Comparison of ENCODE assay signal across 19 cellular contexts in genomic region chr2:73997813-73998212, GRCh38. TPM values are rescaled to one million over a fixed set of nuclear protein-coding genes. Genes with fewer than 3 reads are reported as not detected.
DNase-seq lines count a peak whose midpoint lies in the region; ATAC-seq, FAIRE-seq and TF ChIP-seq lines count a peak whose summit lies in the region.
"Had no signal": no experiment of that assay in that cellular context is flagged by ENCODE, and none has a peak within 500 bp of the region (broad histone marks: within the 10 kb centered on the region; RNA-seq: fewer than 3 reads in every experiment).

No MANE protein-coding gene starts in this region.

- H3K4me1 ChIP-seq in mesendoderm (ENCODE audit: control insufficient read depth, low read depth, low read length) = peaks cover 7% of the 10 kb centered on the region

- no peak for ATAC-seq in CD4-positive, alpha-beta T cell (ENCODE audit: poor library complexity)
- ATAC-seq: left cardiac atrium had no signal

- WGBS in mesendoderm (ENCODE audit: extremely low coverage, insufficient coverage, low lambda C conversion rate) = no CpG with 5 or more reads among the region's 6 CpGs

- CTCF ChIA-PET in CD4-positive, alpha-beta T cell (lab: Charles Lee) = no interaction called here

- H3K9me3 Mint-ChIP-seq in CD4-positive, alpha-beta T cell = no peaks in the 10 kb centered on the region
- no peaks in the 10 kb centered on the region for H3K9me3 Mint-ChIP-seq in activated T-helper 2 cell treated with anti-CD3 and anti-CD28 coated beads, Interferon-gamma antibody, Interleukin-2, Interleukin-4, amounts not matched to agents 10 μg/mL and 5 μg/mL and 100 μg/mL, durations not matched to agents 14 hours and 24 hours and 36 hours
- H3K9me3 Mint-ChIP-seq in immature natural killer cell = no peaks in the 10 kb centered on the region

- H3K9me3 ChIP-seq in CD4-positive, alpha-beta T cell (ENCODE audit: control insufficient read depth, low read length) = no peaks in the 10 kb centered on the region
- H3K9me3 ChIP-seq: breast epithelium, ovary, thyroid gland had no signal

- no peaks in the 10 kb centered on the region for H3K36me3 ChIP-seq in mesendoderm (ENCODE audit: control insufficient read depth, insufficient read depth, low read length)
- H3K36me3 ChIP-seq: breast epithelium, ovary, thyroid gland had no signal

- no peak for DNase-seq in CD4-positive, alpha-beta T cell
- DNase-seq in GM13977 (ENCODE audit: low spot score) (no peak), mesendoderm (peak; percentile 53), immature natural killer cell (no peak), HTR-8/SVneo (ENCODE audit: insufficient read length, low spot score) (no peak)
- DNase-seq in activated T-helper 2 cell treated with anti-CD3 and anti-CD28 coated beads, Interferon-gamma antibody, Interleukin-2, Interleukin-4, amounts not matched to agents 10 μg/mL and 5 μg/mL and 100 μg/mL, durations not matched to agents 14 hours and 24 hours and 36 hours (ENCODE audit: low spot score) = no peak
- DNase-seq in stimulated activated CD4-positive, alpha-beta T cell treated with anti-CD3 and anti-CD28 coated beads, Interleukin-2, amount 100 ng/mL, for 24 hours = no peak
- no peak for DNase-seq in stimulated activated CD4-positive, alpha-beta T cell treated with anti-CD3 and anti-CD28 coated beads, Interleukin-15, amount 100 ng/mL, for 24 hours
- DNase-seq: activated CD8-positive, alpha-beta memory T cell treated with anti-CD3 and anti-CD28 coated beads for 24 hours; activated gamma-delta T cell; DMS53; left cardiac atrium; midbrain; NCI-H82; ovary; stimulated activated CD8-positive, alpha-beta memory T cell treated with anti-CD3 and anti-CD28 coated beads, Interleukin-4, amount 100 ng/mL, for 48 hours; thyroid gland had no signal

- no peak overlapping the region for H3K4me2 ChIP-seq in mesendoderm (ENCODE audit: low read length)

- no peak overlapping the region for H2AK5ac ChIP-seq in mesendoderm (ENCODE audit: low read length)

- H3K23ac ChIP-seq in mesendoderm (ENCODE audit: low read length) = no peak overlapping the region

- no peak for FAIRE-seq in HTR-8/SVneo (lab: Jason Lieb, UNC)
- FAIRE-seq: GM19239 had no signal

- no peak overlapping the region for H4K8ac ChIP-seq in mesendoderm (ENCODE audit: low read depth, low read length)

- POLR2A ChIA-PET in CD4-positive, alpha-beta T cell (lab: Charles Lee) = interaction anchor here (3.1 kb wide), 1 partner anchor 11 kb away, joined by 12 read pairs; no protein-coding TSS in a partner anchor

- in situ Hi-C loops in GM13977 (cut with MboI; ENCODE audit: low pct_unique_long_range_greater_than_20kb, low sequenced_read_pairs, unreplicated experiment) = no loop called here

- H3K4ac ChIP-seq in mesendoderm (ENCODE audit: low read depth, low read length) = no peak overlapping the region

- peak overlapping the region; percentile 39 for H3K27ac ChIP-seq in CD4-positive, alpha-beta T cell (ENCODE audit: low read depth, low read length)
- H3K27ac ChIP-seq in mesendoderm (ENCODE audit: low read depth, low read length) = no peak overlapping the region
- H3K27ac ChIP-seq: breast epithelium, ovary, thyroid gland had no signal

- H3K36me3 Mint-ChIP-seq in CD4-positive, alpha-beta T cell (ENCODE audit: low read depth) = peaks cover 15% of the 10 kb centered on the region
- peaks cover 16% of the 10 kb centered on the region for H3K36me3 Mint-ChIP-seq in activated T-helper 2 cell treated with anti-CD3 and anti-CD28 coated beads, Interferon-gamma antibody, Interleukin-2, Interleukin-4, amounts not matched to agents 10 μg/mL and 5 μg/mL and 100 μg/mL, durations not matched to agents 14 hours and 24 hours and 36 hours (ENCODE audit: low read depth)
- peaks cover 0 to 6% (median 0%) of the 10 kb centered on the region in 3 donors for H3K36me3 Mint-ChIP-seq in immature natural killer cell

- peaks cover 83% of the 10 kb centered on the region for H3K4me1 Mint-ChIP-seq in CD4-positive, alpha-beta T cell (ENCODE audit: low read depth)
- H3K4me1 Mint-ChIP-seq in activated T-helper 2 cell treated with anti-CD3 and anti-CD28 coated beads, Interferon-gamma antibody, Interleukin-2, Interleukin-4, amounts not matched to agents 10 μg/mL and 5 μg/mL and 100 μg/mL, durations not matched to agents 14 hours and 24 hours and 36 hours (ENCODE audit: low read depth) = peaks cover 73% of the 10 kb centered on the region
- H3K4me1 Mint-ChIP-seq in immature natural killer cell = peaks cover 56 to 59% of the 10 kb centered on the region in 2 donors

- no peak overlapping the region for H3K18ac ChIP-seq in mesendoderm (ENCODE audit: low read length)

- H4K5ac ChIP-seq in mesendoderm (ENCODE audit: low read length) = no peak overlapping the region

- no peak overlapping the region for H2BK120ac ChIP-seq in mesendoderm (ENCODE audit: low read depth, low read length)

- H3K27me3 Mint-ChIP-seq in CD4-positive, alpha-beta T cell = no peaks in the 10 kb centered on the region
- H3K27me3 Mint-ChIP-seq in activated T-helper 2 cell treated with anti-CD3 and anti-CD28 coated beads, Interferon-gamma antibody, Interleukin-2, Interleukin-4, amounts not matched to agents 10 μg/mL and 5 μg/mL and 100 μg/mL, durations not matched to agents 14 hours and 24 hours and 36 hours (ENCODE audit: low read depth) = no peaks in the 10 kb centered on the region
- peaks cover 0 to 4% (median under 1%) of the 10 kb centered on the region in 3 donors for H3K27me3 Mint-ChIP-seq in immature natural killer cell (ENCODE audit: low read depth in 3 of 3)

- peaks cover 42% of the 10 kb centered on the region for H3K79me1 ChIP-seq in mesendoderm (ENCODE audit: low read length)

- H3K79me2 ChIP-seq in mesendoderm (ENCODE audit: control insufficient read depth, insufficient read depth, low read length) = peaks cover 34% of the 10 kb centered on the region

- no peak overlapping the region for H3K9ac ChIP-seq in mesendoderm (ENCODE audit: low read length)

- H3K56ac ChIP-seq in mesendoderm (ENCODE audit: low read length) = no peak overlapping the region

- H3K27me3 ChIP-seq in CD4-positive, alpha-beta T cell (ENCODE audit: control insufficient read depth, insufficient read depth, low read length) = no peaks in the 10 kb centered on the region
- H3K27me3 ChIP-seq in mesendoderm (ENCODE audit: insufficient read depth, low read length, poor library complexity) = no peaks in the 10 kb centered on the region
- H3K27me3 ChIP-seq: breast epithelium, ovary, thyroid gland had no signal

- H3K4me3 Mint-ChIP-seq in CD4-positive, alpha-beta T cell = no peak overlapping the region
- H3K4me3 Mint-ChIP-seq in activated T-helper 2 cell treated with anti-CD3 and anti-CD28 coated beads, Interferon-gamma antibody, Interleukin-2, Interleukin-4, amounts not matched to agents 10 μg/mL and 5 μg/mL and 100 μg/mL, durations not matched to agents 14 hours and 24 hours and 36 hours (ENCODE audit: low read depth) = no peak overlapping the region
- no peak overlapping the region for H3K4me3 Mint-ChIP-seq in immature natural killer cell

- TF ChIP-seq CTCF in CD4-positive, alpha-beta T cell (IDR thresholded peaks at IDR 0.05) = no peak
- peak; percentile 20 for TF ChIP-seq CTCF in GM13977 (IDR thresholded peaks at IDR 0.05; ENCODE audit: extremely low read depth, insufficient read depth, missing control alignments)

- intact Hi-C loops in CD4-positive, alpha-beta T cell (cut with DNase I, micrococcal nuclease) = loop anchor here (1.0 to 2.0 kb wide), 2 partner anchors 12 to 49 kb away; no protein-coding TSS in a partner anchor
- intact Hi-C loops in activated T-helper 2 cell treated with anti-CD3 and anti-CD28 coated beads, Interferon-gamma antibody, Interleukin-2, Interleukin-4, amounts not matched to agents 10 μg/mL and 5 μg/mL and 100 μg/mL, durations not matched to agents 14 hours and 24 hours and 36 hours (cut with micrococcal nuclease) = no loop called here

- peak overlapping the region; percentile 81 for H3K27ac Mint-ChIP-seq in CD4-positive, alpha-beta T cell
- H3K27ac Mint-ChIP-seq in activated T-helper 2 cell treated with anti-CD3 and anti-CD28 coated beads, Interferon-gamma antibody, Interleukin-2, Interleukin-4, amounts not matched to agents 10 μg/mL and 5 μg/mL and 100 μg/mL, durations not matched to agents 14 hours and 24 hours and 36 hours = peak overlapping the region; percentile 44
- peak overlapping the region in 2 of 6 donors; percentile 10 to 62 for H3K27ac Mint-ChIP-seq in immature natural killer cell

- no peak overlapping the region for H2BK5ac ChIP-seq in mesendoderm (ENCODE audit: low read length)

- no peak overlapping the region for H2BK15ac ChIP-seq in mesendoderm (replicated peaks; ENCODE audit: low read depth)

- no peak overlapping the region for H3K4me3 ChIP-seq in mesendoderm (ENCODE audit: low read length)
- H3K4me3 ChIP-seq: breast epithelium, ovary, thyroid gland had no signal

RNA-seq across cellular contexts. Expression of gene TET3, which starts 13.1 kb away (rescaled TPM):
- total RNA-seq in CD4-positive, alpha-beta T cell = 10 to 100 TPM; 22.2 to 24.1 TPM
- total RNA-seq in activated T-helper 2 cell treated with anti-CD3 and anti-CD28 coated beads, Interferon-gamma antibody, Interleukin-2, Interleukin-4, amounts not matched to agents 10 μg/mL and 5 μg/mL and 100 μg/mL, durations not matched to agents 14 hours and 24 hours and 36 hours = 23.5 and 23.6 TPM in 2 replicates
- polyA plus RNA-seq in mesendoderm (2013, experiment 1 of 2) = 7.5 TPM
- polyA plus RNA-seq in mesendoderm (2013, experiment 2 of 2) = 6.9 TPM
- polyA plus RNA-seq in immature natural killer cell = 1 to 10 TPM in 1 of 3 donors, under 1 TPM in 1, not detected in 1; 0.16 to 1.2 TPM
